Comparison of ENCODE assay signal across 14 cellular contexts in the genomic region with DNA sequence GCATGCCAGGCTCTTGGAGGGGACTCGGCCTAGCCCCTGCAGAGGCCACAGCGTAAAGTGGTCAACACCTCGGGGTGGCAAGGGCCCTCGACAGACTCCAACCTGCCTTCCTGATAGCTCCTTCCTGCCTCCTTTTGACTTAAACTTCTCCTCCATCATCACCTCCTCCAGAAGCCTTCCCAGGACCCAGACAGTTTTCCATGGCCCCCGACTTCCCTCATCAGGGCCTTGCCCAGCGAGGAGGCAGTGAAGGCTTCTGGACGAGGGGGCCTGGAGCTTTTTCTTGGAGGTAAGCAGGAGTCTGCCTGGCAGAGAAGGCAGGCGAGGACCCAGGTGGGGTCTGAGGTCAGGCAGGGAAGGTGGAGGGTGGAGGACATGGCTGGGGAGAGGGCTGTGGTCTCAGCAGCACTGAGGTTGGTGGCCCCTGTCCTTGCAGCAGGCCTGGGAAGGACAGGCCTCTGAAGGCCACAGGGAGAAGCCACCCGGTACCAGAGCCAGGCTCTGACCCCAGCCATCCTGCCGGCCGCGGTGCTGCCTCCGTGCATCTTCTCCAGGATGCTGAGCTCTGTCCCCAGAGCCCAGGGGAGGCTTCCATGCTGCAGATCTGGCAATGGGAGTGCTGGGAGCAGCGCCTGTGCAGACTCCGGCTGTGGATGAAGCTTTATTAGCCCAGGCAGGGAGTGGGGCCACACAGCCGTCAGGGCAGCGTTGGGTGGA.
"Had no signal": no experiment of that assay in that cellular context is flagged by ENCODE, and none has a peak within 500 bp of the region (broad histone marks: within the 10 kb centered on the region; RNA-seq: fewer than 3 reads in every experiment).

No MANE protein-coding gene starts in this region.

- H3K27me3 ChIP-seq: body of pancreas had no signal

- ATAC-seq: naive thymus-derived CD4-positive, alpha-beta T cell; stimulated activated naive B cell treated with anti-CD40 and anti-IgM and Interleukin-4, amounts not matched to agents 10 μg/mL and 1 μg/mL and 100 μg/mL, for 72 hours had no signal

- H3K4me1 ChIP-seq: esophagus muscularis mucosa, sigmoid colon, tibial nerve had no signal

- H3K36me3 ChIP-seq: esophagus muscularis mucosa, neutrophil, sigmoid colon, tibial nerve had no signal

- H3K27ac ChIP-seq: body of pancreas, esophagus muscularis mucosa, neutrophil, sigmoid colon, tibial nerve had no signal

- H3K4me3 ChIP-seq: body of pancreas, esophagus muscularis mucosa, sigmoid colon, tibial nerve had no signal

- H3K9me3 ChIP-seq: body of pancreas, esophagus muscularis mucosa, neutrophil, sigmoid colon, tibial nerve had no signal

- DNase-seq: activated CD4-positive, alpha-beta T cell treated with anti-CD3 and anti-CD28 coated beads, Interleukin-2, amount 50 U/mL, for 4 hours; activated effector memory CD4-positive, alpha-beta T cell treated with Interleukin-2 at 50 U/mL for 16 hours; activated T-cell treated with anti-CD3 and anti-CD28 coated beads, Interleukin-2, amount 50 U/mL, for 1 hour; foreskin fibroblast; midbrain; naive thymus-derived CD4-positive, alpha-beta T cell; sigmoid colon; stimulated activated CD4-positive, alpha-beta T cell treated with anti-CD3 and anti-CD28 coated beads, Interleukin-2, amount 100 ng/mL, for 24 hours; stimulated activated naive B cell treated with anti-CD40 and anti-IgM and Interleukin-4, amounts not matched to agents 10 μg/mL and 1 μg/mL and 100 μg/mL, for 72 hours; T-helper 2 cell had no signal
